In the genomic region with DNA sequence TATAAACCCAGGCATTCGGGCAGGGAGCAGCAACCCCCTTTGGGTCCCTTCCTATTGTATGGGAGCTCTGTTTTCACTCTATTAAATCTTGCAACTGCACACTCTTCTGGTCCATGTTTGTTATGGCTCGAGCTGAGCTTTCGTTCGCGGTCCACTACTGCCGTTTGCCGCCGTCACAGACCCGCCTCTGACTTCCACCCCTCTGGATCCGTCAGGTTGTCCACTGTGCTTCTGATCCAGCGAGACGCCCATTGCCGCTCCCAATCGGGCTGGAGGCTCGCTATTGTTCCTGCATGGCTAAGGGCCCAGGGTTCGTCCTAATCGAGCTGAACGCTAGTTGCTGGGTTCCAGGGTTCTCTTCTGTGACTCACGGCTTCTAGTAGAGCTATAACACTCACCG, we compare ENCODE assay signal across 23 cellular contexts.
"Had no signal": no experiment of that assay in that cellular context is flagged by ENCODE, and none has a peak within 500 bp of the region (broad histone marks: within the 10 kb centered on the region; RNA-seq: fewer than 3 reads in every experiment).

No MANE protein-coding gene starts in this region.

- H3K27me3 Mint-ChIP-seq: activated naive CD8-positive, alpha-beta T cell had no signal

- H3K4me3 ChIP-seq: cardiac muscle cell, Peyer's patch had no signal

- H3K36me3 ChIP-seq: brain microvascular endothelial cell, cardiac muscle cell, Peyer's patch had no signal

- H3K36me3 Mint-ChIP-seq: activated naive CD8-positive, alpha-beta T cell had no signal

- H3K9me3 Mint-ChIP-seq: activated T-cell treated with anti-CD3 and anti-CD28 coated beads, Interleukin-2, amount 50 U/mL, for 4 hours; T-helper 1 cell treated with Interleukin-12 subunit alpha and Interleukin-12 subunit beta and Interleukin-4 antibody, amounts not matched to agents 30 μg/mL and 1 μg/mL, for 36 hours had no signal

- ATAC-seq: activated CD8-positive, alpha-beta T cell treated with anti-CD3 and anti-CD28 coated beads, Interleukin-2, amount 10 ng/mL, durations not matched to agents 7 days and 5 days; activated T-cell treated with anti-CD3 and anti-CD28 coated beads, Interleukin-2, amount 50 U/mL, for 4 hours; WTC11 had no signal

- DNase-seq: activated CD4-positive, alpha-beta T cell treated with anti-CD3 and anti-CD28 coated beads for 48 hours; activated CD4-positive, alpha-beta T cell treated with anti-CD3 and anti-CD28 coated beads, Interleukin-2, amount 50 U/mL, for 4 hours; activated CD4-positive, CD25-positive, alpha-beta regulatory T cell treated with anti-CD3 and anti-CD28 coated beads, Interleukin-2, amount 50 U/mL, for 72 hours; activated CD8-positive, alpha-beta T cell treated with anti-CD3 and anti-CD28 coated beads, Interleukin-2, amount 10 ng/mL, durations not matched to agents 7 days and 5 days; activated gamma-delta T cell; activated naive CD4-positive, alpha-beta T cell treated with anti-CD3 and anti-CD28 coated beads for 36 hours; activated T-cell treated with anti-CD3 and anti-CD28 coated beads, Interleukin-2, amount 50 U/mL, for 4 hours; amygdala; brain microvascular endothelial cell; MM.1S; NCI-H1105; NCI-H1436 treated with DMSO at 0.1 percent for 48 hours; NCI-H187; NCI-H2081 treated with DMSO at 0.1 percent for 48 hours; NCI-H446; NCI-H524; Peyer's patch; SHP77 had no signal

- H3K27me3 ChIP-seq: brain microvascular endothelial cell, cardiac muscle cell, Peyer's patch had no signal

- H3K27ac Mint-ChIP-seq: activated CD8-positive, alpha-beta T cell treated with anti-CD3 and anti-CD28 coated beads, Interleukin-2, amount 10 ng/mL, durations not matched to agents 7 days and 5 days; activated naive CD4-positive, alpha-beta T cell treated with anti-CD3 and anti-CD28 coated beads for 36 hours; activated naive CD8-positive, alpha-beta T cell; T-helper 1 cell treated with Interleukin-12 subunit alpha and Interleukin-12 subunit beta and Interleukin-4 antibody, amounts not matched to agents 30 μg/mL and 1 μg/mL, for 36 hours had no signal

- H3K4me3 Mint-ChIP-seq: activated CD8-positive, alpha-beta T cell treated with anti-CD3 and anti-CD28 coated beads, Interleukin-2, amount 10 ng/mL, durations not matched to agents 7 days and 5 days; activated naive CD4-positive, alpha-beta T cell treated with anti-CD3 and anti-CD28 coated beads for 36 hours; activated naive CD8-positive, alpha-beta T cell; activated T-cell treated with anti-CD3 and anti-CD28 coated beads, Interleukin-2, amount 50 U/mL, for 4 hours; T-helper 1 cell treated with Interleukin-12 subunit alpha and Interleukin-12 subunit beta and Interleukin-4 antibody, amounts not matched to agents 30 μg/mL and 1 μg/mL, for 36 hours; WTC11 had no signal

- H3K9me3 ChIP-seq: Peyer's patch had no signal

- H3K27ac ChIP-seq: cardiac muscle cell, Peyer's patch, RWPE1 had no signal
